13 cellular contexts compared by ENCODE assay signal in the genomic region with DNA sequence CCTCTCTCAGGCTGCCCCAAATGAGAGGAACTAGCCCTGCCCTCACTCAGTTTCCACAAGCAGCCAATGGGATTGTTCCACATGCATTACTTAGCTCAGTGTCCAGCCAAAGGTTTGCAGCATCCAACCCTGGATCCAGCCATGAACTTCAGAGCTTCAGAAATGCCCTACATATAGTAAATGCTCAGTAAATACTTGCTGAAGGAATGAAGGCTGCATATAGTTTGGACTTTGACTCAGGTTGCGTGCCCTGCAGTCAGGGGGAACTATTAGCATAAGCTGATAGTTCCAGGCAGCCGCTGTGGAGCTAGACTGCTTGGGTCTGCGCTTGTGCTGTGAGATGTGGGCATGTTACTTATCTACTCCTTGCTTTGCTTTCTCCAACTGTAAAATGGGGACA.
DNase-seq lines count a peak whose midpoint lies in the region; ATAC-seq and TF ChIP-seq lines count a peak whose summit lies in the region.
"Had no signal": no experiment of that assay in that cellular context is flagged by ENCODE, and none has a peak within 500 bp of the region (broad histone marks: within the 10 kb centered on the region; RNA-seq: fewer than 3 reads in every experiment).

No MANE protein-coding gene starts in this region.

- H3K27ac Mint-ChIP-seq in WTC11, result no peak overlapping the region
- H3K27ac Mint-ChIP-seq: CD8-positive, alpha-beta T cell had no signal

- 80% methylated on average over 3 of the region's 3 CpGs for WGBS in hepatocyte (ENCODE audit: low lambda C conversion rate, missing lambda C conversion rate)
- 89% methylated on average over 3 of the region's 3 CpGs for whole genome bisulfite sequencing in mammary epithelial cell (ENCODE audit: low coverage, missing lambda C conversion rate)

- peaks cover 7% of the 10 kb centered on the region for H3K9me3 Mint-ChIP-seq in WTC11
- H3K9me3 Mint-ChIP-seq: CD8-positive, alpha-beta T cell had no signal

- in situ Hi-C loops in mammary epithelial cell (cut with MboI; ENCODE audit: low sequenced_read_pairs in 2 of 2), result loop anchor here in 1 of 2 donors (25.0 kb wide), 1 partner anchor 490 kb away; no protein-coding TSS in a partner anchor

- no peaks in the 10 kb centered on the region for H3K9me3 ChIP-seq in cardiac muscle cell (ENCODE audit: low read depth)
- no peaks in the 10 kb centered on the region for H3K9me3 ChIP-seq in right atrium auricular region
- H3K9me3 ChIP-seq in hepatocyte (ENCODE audit: low read depth), result no peaks in the 10 kb centered on the region
- no peaks in the 10 kb centered on the region for H3K9me3 ChIP-seq in mammary epithelial cell (replicated peaks; ENCODE audit: insufficient read depth, low read length)

- no peaks in the 10 kb centered on the region for H4K20me1 ChIP-seq in hepatocyte (ENCODE audit: insufficient read depth, poor library complexity, severe bottlenecking)
- no peaks in the 10 kb centered on the region for H4K20me1 ChIP-seq in mammary epithelial cell (ENCODE audit: insufficient read depth, low read length)

- no peak overlapping the region for H3K4me3 ChIP-seq in cardiac muscle cell
- no peak overlapping the region for H3K4me3 ChIP-seq in right atrium auricular region
- no peak overlapping the region for H3K4me3 ChIP-seq in hepatocyte
- H3K4me3 ChIP-seq in mammary epithelial cell (replicated peaks in 1 of 3; ENCODE audit: insufficient read depth in 1 of 3, low read depth in 2 of 3, low read length in 3 of 3), result no peak overlapping the region

- H3K36me3 ChIP-seq in cardiac muscle cell (no peaks in the 10 kb centered on the region), right atrium auricular region (no peaks in the 10 kb centered on the region), hepatocyte (replicated peaks; ENCODE audit: insufficient read depth, low read depth) (no peaks in the 10 kb centered on the region), mammary epithelial cell (ENCODE audit: insufficient read depth, low read length) (no peaks in the 10 kb centered on the region)

- H3K36me3 Mint-ChIP-seq in WTC11, result no peaks in the 10 kb centered on the region
- H3K36me3 Mint-ChIP-seq: CD14-positive monocyte; CD8-positive, alpha-beta T cell had no signal

- dilution Hi-C loops in mammary epithelial cell (cut with HindIII; ENCODE audit: low sequenced_read_pairs), result no loop called here

- CTCF ChIA-PET in WTC11 (lab: Charles Lee), result interaction anchor here (1.4 to 2.3 kb wide), 3 partner anchors 20 to 168 kb away, joined by 4 to 8 read pairs (median 7); no protein-coding TSS in a partner anchor
- CTCF ChIA-PET in mammary epithelial cell (lab: Charles Lee; ENCODE audit: low non-redundant PET), result no interaction called here

- no peaks in the 10 kb centered on the region; the same call in 1 of the 2 replicates for H3K27me3 Mint-ChIP-seq in WTC11 (ENCODE audit: low read depth)

- H3K79me2 ChIP-seq in hepatocyte, result no peaks in the 10 kb centered on the region
- no peaks in the 10 kb centered on the region for H3K79me2 ChIP-seq in mammary epithelial cell (ENCODE audit: insufficient read depth, low read length)

- H3K4me1 Mint-ChIP-seq in WTC11, result no peaks in the 10 kb centered on the region

- H3K4me3 Mint-ChIP-seq in WTC11, result no peak overlapping the region
- H3K4me3 Mint-ChIP-seq: CD14-positive monocyte; CD8-positive, alpha-beta T cell had no signal

- H3K27ac ChIP-seq in cardiac muscle cell, result peak overlapping the region; percentile 96
- no peak overlapping the region for H3K27ac ChIP-seq in right atrium auricular region
- H3K27ac ChIP-seq in hepatocyte, result peak overlapping the region; percentile 60
- H3K27ac ChIP-seq in mammary epithelial cell (ENCODE audit: insufficient read depth, low read depth, low read length), result no peak overlapping the region
- H3K27ac ChIP-seq: 22Rv1, HL-60 had no signal

- POLR2A ChIA-PET in WTC11 (lab: Charles Lee), result interaction anchor here (0.6 kb wide), 1 partner anchor 41 kb away, joined by 4 read pairs; no protein-coding TSS in a partner anchor

- ATAC-seq in WTC11, result peak; percentile 22; the same call in 1 of the 2 replicates
- ATAC-seq: CD8-positive, alpha-beta T cell; HCT116 had no signal

- DNase-seq in cardiac muscle cell (ENCODE audit: low read depth in 1 of 2, low spot score in 1 of 2) (no peak), right atrium auricular region (ENCODE audit: low spot score) (no peak), WTC11 (ENCODE audit: low spot score) (no peak), hepatocyte (ENCODE audit: low spot score) (no peak), HUDEP-2 (lab: John Stamatoyannopoulos, UW; ENCODE audit: unreplicated experiment in 76 of 76) (no peak), SIG-M5 treated with dmso at 0.1 percent for 504 hours (lab: John Stamatoyannopoulos, UW; ENCODE audit: unreplicated experiment) (no peak), mammary epithelial cell (no peak)
- DNase-seq: CD8-positive, alpha-beta T cell; GF-D8 had no signal

- TF ChIP-seq CTCF in cardiac muscle cell (IDR thresholded peaks at IDR 0.05; ENCODE audit: low read depth, low read length) (no peak), right atrium auricular region (IDR thresholded peaks at IDR 0.05) (no peak), WTC11 (IDR thresholded peaks at IDR 0.05) (no peak), hepatocyte (IDR thresholded peaks at IDR 0.05; ENCODE audit: poor library complexity) (no peak), mammary epithelial cell (conservative IDR thresholded peaks at IDR 0.05 in 1 of 2, IDR thresholded peaks at IDR 0.05 in 1 of 2; ENCODE audit: extremely low read depth in 1 of 2, insufficient read depth in 1 of 2, low read depth in 1 of 2, low read length in 2 of 2) (no peak)

- no peak overlapping the region for H3K9ac ChIP-seq in mammary epithelial cell (ENCODE audit: insufficient read depth, low read length)

- H3K4me1 ChIP-seq in cardiac muscle cell (ENCODE audit: low read depth), result peaks cover 17% of the 10 kb centered on the region
- no peaks in the 10 kb centered on the region for H3K4me1 ChIP-seq in right atrium auricular region
- H3K4me1 ChIP-seq in hepatocyte (ENCODE audit: insufficient read depth), result peaks cover 5% of the 10 kb centered on the region
- H3K4me1 ChIP-seq in mammary epithelial cell (ENCODE audit: insufficient read depth, low read length), result peaks cover 10% of the 10 kb centered on the region

- no peaks in the 10 kb centered on the region for H3K9me2 ChIP-seq in hepatocyte (replicated peaks; ENCODE audit: insufficient read depth)

- no peak overlapping the region for H2AFZ ChIP-seq in hepatocyte
- no peak overlapping the region for H2AFZ ChIP-seq in mammary epithelial cell (ENCODE audit: low read depth, low read length)

- no peak overlapping the region for H3K4me2 ChIP-seq in hepatocyte
- no peak overlapping the region for H3K4me2 ChIP-seq in mammary epithelial cell (ENCODE audit: insufficient read depth, low read depth, low read length)

- intact Hi-C loops in mammary epithelial cell (cut with micrococcal nuclease), result no loop called here

- H3K27me3 ChIP-seq in cardiac muscle cell (no peaks in the 10 kb centered on the region), right atrium auricular region (no peaks in the 10 kb centered on the region), hepatocyte (no peaks in the 10 kb centered on the region), mammary epithelial cell (ENCODE audit: insufficient read depth, low read length) (no peaks in the 10 kb centered on the region)

- no TSS peak for BruUV-seq in mammary epithelial cell (replicated peaks; lab: Mats Ljungman, UMichigan)

TF ChIP-seq in WTC11, 78 proteins besides CTCF, POLR2A, EP300 and RAD21 (continues in another document):
- no peak for TF ChIP-seq ELF4 (CRISPR knock-in tag; IDR thresholded peaks at IDR 0.05; ENCODE audit: low read depth)
- TF ChIP-seq HMGA2 (CRISPR knock-in tag; IDR thresholded peaks at IDR 0.05), result no peak
- TF ChIP-seq SMAD4 (CRISPR knock-in tag; IDR thresholded peaks at IDR 0.05), result no peak
- no peak for TF ChIP-seq GABPB1 (CRISPR knock-in tag; IDR thresholded peaks at IDR 0.05)
- TF ChIP-seq, protein P1, sequence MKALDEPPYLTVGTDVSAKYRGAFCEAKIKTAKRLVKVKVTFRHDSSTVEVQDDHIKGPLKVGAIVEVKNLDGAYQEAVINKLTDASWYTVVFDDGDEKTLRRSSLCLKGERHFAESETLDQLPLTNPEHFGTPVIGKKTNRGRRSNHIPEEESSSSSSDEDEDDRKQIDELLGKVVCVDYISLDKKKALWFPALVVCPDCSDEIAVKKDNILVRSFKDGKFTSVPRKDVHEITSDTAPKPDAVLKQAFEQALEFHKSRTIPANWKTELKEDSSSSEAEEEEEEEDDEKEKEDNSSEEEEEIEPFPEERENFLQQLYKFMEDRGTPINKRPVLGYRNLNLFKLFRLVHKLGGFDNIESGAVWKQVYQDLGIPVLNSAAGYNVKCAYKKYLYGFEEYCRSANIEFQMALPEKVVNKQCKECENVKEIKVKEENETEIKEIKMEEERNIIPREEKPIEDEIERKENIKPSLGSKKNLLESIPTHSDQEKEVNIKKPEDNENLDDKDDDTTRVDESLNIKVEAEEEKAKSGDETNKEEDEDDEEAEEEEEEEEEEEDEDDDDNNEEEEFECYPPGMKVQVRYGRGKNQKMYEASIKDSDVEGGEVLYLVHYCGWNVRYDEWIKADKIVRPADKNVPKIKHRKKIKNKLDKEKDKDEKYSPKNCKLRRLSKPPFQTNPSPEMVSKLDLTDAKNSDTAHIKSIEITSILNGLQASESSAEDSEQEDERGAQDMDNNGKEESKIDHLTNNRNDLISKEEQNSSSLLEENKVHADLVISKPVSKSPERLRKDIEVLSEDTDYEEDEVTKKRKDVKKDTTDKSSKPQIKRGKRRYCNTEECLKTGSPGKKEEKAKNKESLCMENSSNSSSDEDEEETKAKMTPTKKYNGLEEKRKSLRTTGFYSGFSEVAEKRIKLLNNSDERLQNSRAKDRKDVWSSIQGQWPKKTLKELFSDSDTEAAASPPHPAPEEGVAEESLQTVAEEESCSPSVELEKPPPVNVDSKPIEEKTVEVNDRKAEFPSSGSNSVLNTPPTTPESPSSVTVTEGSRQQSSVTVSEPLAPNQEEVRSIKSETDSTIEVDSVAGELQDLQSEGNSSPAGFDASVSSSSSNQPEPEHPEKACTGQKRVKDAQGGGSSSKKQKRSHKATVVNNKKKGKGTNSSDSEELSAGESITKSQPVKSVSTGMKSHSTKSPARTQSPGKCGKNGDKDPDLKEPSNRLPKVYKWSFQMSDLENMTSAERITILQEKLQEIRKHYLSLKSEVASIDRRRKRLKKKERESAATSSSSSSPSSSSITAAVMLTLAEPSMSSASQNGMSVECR (CRISPR knock-in tag; IDR thresholded peaks at IDR 0.05; ENCODE audit: borderline replicate concordance), result no peak
- no peak for TF ChIP-seq PRRX2 (CRISPR knock-in tag; IDR thresholded peaks at IDR 0.05)

Comparison
In these comparisons a context has a peak if more than half of its experiments do, and no peak if none do; other contexts are left out.
1. H3K27ac ChIP-seq: peak in cardiac muscle cell (single experiment) and hepatocyte (single experiment); none in right atrium auricular region (0 of 2) and mammary epithelial cell (single experiment).